Comparison of ENCODE assay signal across 1 cellular context in the genomic region with DNA sequence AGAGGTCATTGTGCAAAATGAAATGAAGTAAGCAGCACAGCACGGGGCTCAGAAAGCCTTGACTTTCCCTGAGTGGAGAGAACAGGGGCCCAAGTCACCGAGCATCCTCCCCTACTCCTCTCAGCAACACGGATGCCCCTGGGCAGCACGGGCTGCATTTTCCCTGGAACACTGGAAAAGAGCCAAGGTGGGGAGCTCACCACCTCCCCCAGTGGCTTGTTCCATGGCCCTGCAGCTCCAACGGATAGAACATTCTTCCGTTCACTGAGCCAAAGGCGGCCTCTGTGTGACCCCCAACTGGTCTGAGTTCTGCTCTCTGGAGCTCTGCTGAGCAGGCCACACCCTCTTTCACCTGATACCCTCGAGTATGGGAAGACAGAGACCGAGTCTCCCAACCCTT.
TF ChIP-seq lines count a peak whose summit lies in the region.

No MANE protein-coding gene starts in this region.

TF ChIP-seq in K562, 482 proteins besides CTCF, POLR2A, EP300 and RAD21 (continued from another document):
- TF ChIP-seq, protein P1, sequence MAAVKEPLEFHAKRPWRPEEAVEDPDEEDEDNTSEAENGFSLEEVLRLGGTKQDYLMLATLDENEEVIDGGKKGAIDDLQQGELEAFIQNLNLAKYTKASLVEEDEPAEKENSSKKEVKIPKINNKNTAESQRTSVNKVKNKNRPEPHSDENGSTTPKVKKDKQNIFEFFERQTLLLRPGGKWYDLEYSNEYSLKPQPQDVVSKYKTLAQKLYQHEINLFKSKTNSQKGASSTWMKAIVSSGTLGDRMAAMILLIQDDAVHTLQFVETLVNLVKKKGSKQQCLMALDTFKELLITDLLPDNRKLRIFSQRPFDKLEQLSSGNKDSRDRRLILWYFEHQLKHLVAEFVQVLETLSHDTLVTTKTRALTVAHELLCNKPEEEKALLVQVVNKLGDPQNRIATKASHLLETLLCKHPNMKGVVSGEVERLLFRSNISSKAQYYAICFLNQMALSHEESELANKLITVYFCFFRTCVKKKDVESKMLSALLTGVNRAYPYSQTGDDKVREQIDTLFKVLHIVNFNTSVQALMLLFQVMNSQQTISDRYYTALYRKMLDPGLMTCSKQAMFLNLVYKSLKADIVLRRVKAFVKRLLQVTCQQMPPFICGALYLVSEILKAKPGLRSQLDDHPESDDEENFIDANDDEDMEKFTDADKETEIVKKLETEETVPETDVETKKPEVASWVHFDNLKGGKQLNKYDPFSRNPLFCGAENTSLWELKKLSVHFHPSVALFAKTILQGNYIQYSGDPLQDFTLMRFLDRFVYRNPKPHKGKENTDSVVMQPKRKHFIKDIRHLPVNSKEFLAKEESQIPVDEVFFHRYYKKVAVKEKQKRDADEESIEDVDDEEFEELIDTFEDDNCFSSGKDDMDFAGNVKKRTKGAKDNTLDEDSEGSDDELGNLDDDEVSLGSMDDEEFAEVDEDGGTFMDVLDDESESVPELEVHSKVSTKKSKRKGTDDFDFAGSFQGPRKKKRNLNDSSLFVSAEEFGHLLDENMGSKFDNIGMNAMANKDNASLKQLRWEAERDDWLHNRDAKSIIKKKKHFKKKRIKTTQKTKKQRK (IDR thresholded peaks at IDR 0.05; ENCODE audit: borderline replicate concordance, low read depth, low read length) = no peak
TF ChIP-seq in K562: peak in this region for 1.
